ENCODE assay signal across 18 cellular contexts in the genomic region with DNA sequence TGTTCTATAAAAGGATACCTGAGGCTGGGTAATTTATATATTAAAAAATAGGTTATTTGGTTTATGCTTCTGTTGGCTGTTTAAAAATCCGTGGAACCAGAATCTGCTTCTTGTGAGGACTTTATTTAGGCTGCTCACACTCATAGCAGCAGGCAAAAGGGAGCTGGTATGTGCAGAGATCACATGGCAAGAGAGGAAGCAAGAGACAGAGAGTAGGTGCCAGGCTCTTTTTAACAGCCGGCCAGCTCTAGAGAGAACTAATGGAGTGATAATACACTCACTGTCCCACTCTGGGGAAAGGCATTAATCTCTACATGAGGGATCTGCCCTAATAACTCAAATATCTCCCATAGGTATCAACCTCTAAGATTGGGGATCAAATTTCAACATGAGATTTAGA.
DNase-seq lines count a peak whose midpoint lies in the region; ATAC-seq and TF ChIP-seq lines count a peak whose summit lies in the region.
"Had no signal": no experiment of that assay in that cellular context is flagged by ENCODE, and none has a peak within 500 bp of the region (broad histone marks: within the 10 kb centered on the region; RNA-seq: fewer than 3 reads in every experiment).

No MANE protein-coding gene starts in this region.

- no peaks in the 10 kb centered on the region for H3K79me1 ChIP-seq in mesendoderm (ENCODE audit: low read length)

- no peak overlapping the region for H3K4me3 ChIP-seq in heart right ventricle
- H3K4me3 ChIP-seq in mesendoderm (ENCODE audit: low read length): no peak overlapping the region
- H3K4me3 ChIP-seq: GM23338, Peyer's patch had no signal

- H3K27ac ChIP-seq in heart right ventricle: peak overlapping the region in 1 of 10 donors; percentile 41
- H3K27ac ChIP-seq in mesendoderm (ENCODE audit: low read depth, low read length): peak overlapping the region; percentile 94
- H3K27ac ChIP-seq: Peyer's patch had no signal

- 22 to 31% methylated on average over 2 of the region's 2 CpGs for WGBS in heart right ventricle, 2 donors
- no CpG with 5 or more reads among the region's 2 CpGs for WGBS in mesendoderm (ENCODE audit: extremely low coverage, insufficient coverage, low lambda C conversion rate)

- no peak overlapping the region for H4K8ac ChIP-seq in mesendoderm (ENCODE audit: low read depth, low read length)

- peak overlapping the region; percentile 51 for H2BK120ac ChIP-seq in mesendoderm (ENCODE audit: low read depth, low read length)

- no peak overlapping the region for H3K4me2 ChIP-seq in mesendoderm (ENCODE audit: low read length)
- H3K4me2 ChIP-seq: GM23338 had no signal

- H4K5ac ChIP-seq in mesendoderm (ENCODE audit: low read length): no peak overlapping the region

- H3K23ac ChIP-seq in mesendoderm (ENCODE audit: low read length): no peak overlapping the region

- intact Hi-C loops in Right ventricle myocardium inferior (cut with DNase I) (loop anchor here (5.0 kb wide), 2 partner anchors 87 to 672 kb away; no protein-coding TSS in a partner anchor), cardiac septum (cut with DNase I) (no loop called here), heart right ventricle (cut with DNase I) (no loop called here)

- H3K36me3 ChIP-seq in heart right ventricle: no peaks in the 10 kb centered on the region
- no peaks in the 10 kb centered on the region for H3K36me3 ChIP-seq in mesendoderm (ENCODE audit: control insufficient read depth, insufficient read depth, low read length)
- H3K36me3 ChIP-seq: Peyer's patch had no signal

- H2BK15ac ChIP-seq in mesendoderm (replicated peaks; ENCODE audit: low read depth): no peak overlapping the region

- H2AK5ac ChIP-seq in mesendoderm (ENCODE audit: low read length): no peak overlapping the region

- no peaks in the 10 kb centered on the region for H3K27me3 ChIP-seq in heart right ventricle
- H3K27me3 ChIP-seq in mesendoderm (ENCODE audit: insufficient read depth, low read length, poor library complexity): no peaks in the 10 kb centered on the region
- H3K27me3 ChIP-seq: Peyer's patch had no signal

- peak overlapping the region; percentile 51 for H2BK5ac ChIP-seq in mesendoderm (ENCODE audit: low read length)

- H3K4me1 ChIP-seq in heart right ventricle (peaks cover 0 to 5% (median 0%) of the 10 kb centered on the region in 9 donors), mesendoderm (ENCODE audit: control insufficient read depth, low read depth, low read length) (no peaks in the 10 kb centered on the region)
- H3K4me1 ChIP-seq: Peyer's patch had no signal

- peaks cover 0 to 21% (median 11%) of the 10 kb centered on the region in 11 donors for H3K9me3 ChIP-seq in heart right ventricle

- no peaks in the 10 kb centered on the region for H3K79me2 ChIP-seq in mesendoderm (ENCODE audit: control insufficient read depth, insufficient read depth, low read length)

- peak; percentile 17 for DNase-seq in Right ventricle myocardium inferior (ENCODE audit: missing footprints)
- DNase-seq in cardiac septum (ENCODE audit: low spot score): no peak
- peak in 1 of 2 donors; percentile 13 for DNase-seq in heart right ventricle
- DNase-seq in mesendoderm: peak; percentile 88
- no peak for DNase-seq in UCSD-AML1 (lab: John Stamatoyannopoulos, UW; ENCODE audit: unreplicated experiment)
- no peak for DNase-seq in T-helper 2 cell
- DNase-seq in NCI-H2196 treated with DMSO at 0.1 percent for 48 hours (lab: John Stamatoyannopoulos, UW; ENCODE audit: unreplicated experiment): no peak
- DNase-seq: GDM1, KG1, NCI-H1092 treated with DMSO at 0.1 percent for 48 hours, NCI-H1436 treated with DMSO at 0.1 percent for 48 hours, NCI-H1930, NCI-H345, NCI-H524, NCI-H774, Peyer's patch had no signal

- peak overlapping the region; percentile 70 for H3K56ac ChIP-seq in mesendoderm (ENCODE audit: low read length)

- H3K4ac ChIP-seq in mesendoderm (ENCODE audit: low read depth, low read length): peak overlapping the region; percentile 81

- no peak overlapping the region for H3K9ac ChIP-seq in mesendoderm (ENCODE audit: low read length)

- TF ChIP-seq CTCF in heart right ventricle (IDR thresholded peaks at IDR 0.05): no peak

- ATAC-seq in Right ventricle myocardium inferior (peak; percentile 87), heart right ventricle (peak; percentile 65 to 90 (median 80))
- ATAC-seq: GM23338, HCT116 had no signal

- H3K18ac ChIP-seq in mesendoderm (ENCODE audit: low read length): peak overlapping the region; percentile 56

Comparison
In these comparisons a context has a peak if more than half of its experiments do, and no peak if none do; other contexts are left out.
1. DNase-seq: peak in Right ventricle myocardium inferior (single experiment) and mesendoderm (single experiment); none in cardiac septum (single experiment), UCSD-AML1 (single experiment), T-helper 2 cell (0 of 5) and NCI-H2196 treated with DMSO at 0.1 percent for 48 hours (single experiment).